1 cellular context compared by ENCODE assay signal in the genomic region with DNA sequence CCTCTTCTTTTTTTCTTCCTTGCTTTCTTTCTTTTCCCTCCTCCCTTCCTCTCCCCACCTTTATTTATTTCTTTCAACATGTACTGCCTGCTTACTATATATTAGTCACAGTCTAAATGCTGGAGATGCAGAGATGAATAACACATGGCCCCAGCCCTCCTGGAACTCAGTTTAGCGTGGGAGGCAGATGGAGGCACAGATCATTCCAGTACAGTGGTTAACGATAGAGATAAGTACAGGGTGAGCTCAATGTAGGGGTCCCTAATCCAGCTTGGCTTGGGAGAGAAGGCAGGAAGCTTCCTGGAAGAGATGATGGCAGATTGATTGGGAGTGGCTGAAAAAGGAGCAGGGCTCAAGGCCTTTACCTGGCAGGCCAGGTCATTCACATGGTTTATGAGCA.
TF ChIP-seq lines count a peak whose summit lies in the region.

No MANE protein-coding gene starts in this region.

TF ChIP-seq in K562, 482 proteins besides CTCF, POLR2A, EP300 and RAD21 (continued from another document):
- TF ChIP-seq, protein P1, sequence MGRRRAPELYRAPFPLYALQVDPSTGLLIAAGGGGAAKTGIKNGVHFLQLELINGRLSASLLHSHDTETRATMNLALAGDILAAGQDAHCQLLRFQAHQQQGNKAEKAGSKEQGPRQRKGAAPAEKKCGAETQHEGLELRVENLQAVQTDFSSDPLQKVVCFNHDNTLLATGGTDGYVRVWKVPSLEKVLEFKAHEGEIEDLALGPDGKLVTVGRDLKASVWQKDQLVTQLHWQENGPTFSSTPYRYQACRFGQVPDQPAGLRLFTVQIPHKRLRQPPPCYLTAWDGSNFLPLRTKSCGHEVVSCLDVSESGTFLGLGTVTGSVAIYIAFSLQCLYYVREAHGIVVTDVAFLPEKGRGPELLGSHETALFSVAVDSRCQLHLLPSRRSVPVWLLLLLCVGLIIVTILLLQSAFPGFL (CRISPR knock-in tag; IDR thresholded peaks at IDR 0.05) = no peak
- TF ChIP-seq NUFIP1 (IDR thresholded peaks at IDR 0.05; ENCODE audit: partially characterized antibody) (no peak), SMARCA4 (IDR thresholded peaks at IDR 0.05) (peak; percentile 68), NBN (IDR thresholded peaks at IDR 0.05; ENCODE audit: low read depth) (0 out of 2 replicates have a peak, but pooled peaks have one; percentile 45), MAZ (CRISPR knock-in tag; conservative IDR thresholded peaks at IDR 0.05 in 1 of 2, IDR thresholded peaks at IDR 0.05 in 1 of 2) (0 out of 4 replicates have a peak, but pooled peaks of 1 of the 2 experiments have one; percentile 15), JUND (IDR thresholded peaks at IDR 0.05; ENCODE audit: borderline replicate concordance, low read depth, low read length) (peak; percentile 31; the same call in 1 of the 2 replicates), JUND (tag; IDR thresholded peaks at IDR 0.05; ENCODE audit: borderline replicate concordance, low read depth, low read length) (no peak; the same call in 2 of the 3 replicates), PCBP1 (IDR thresholded peaks at IDR 0.05; ENCODE audit: low read depth, low read length, poor library complexity, severe bottlenecking) (no peak), MEIS2 (IDR thresholded peaks at IDR 0.05; ENCODE audit: partially characterized antibody) (peak; percentile 31), SOX6 (IDR thresholded peaks at IDR 0.05) (no peak), TEAD4 (IDR thresholded peaks at IDR 0.05; ENCODE audit: low read length) (peak; percentile 48; the same call in 1 of the 2 replicates), TEAD4 (CRISPR knock-in tag; IDR thresholded peaks at IDR 0.05; ENCODE audit: borderline replicate concordance) (no peak), MTA3 (IDR thresholded peaks at IDR 0.05; ENCODE audit: borderline replicate concordance) (0 out of 2 replicates have a peak, but pooled peaks have one; percentile 16), SMARCE1 (IDR thresholded peaks at IDR 0.05) (peak; percentile 69), SPI1 (IDR thresholded peaks at IDR 0.05; ENCODE audit: borderline replicate concordance, low read depth, low read length) (no peak), FOXA3 (CRISPR knock-in tag; conservative IDR thresholded peaks at IDR 0.05 in 1 of 2, IDR thresholded peaks at IDR 0.05 in 1 of 2) (no peak), DDX20 (tag; IDR thresholded peaks at IDR 0.05; ENCODE audit: low read depth) (no peak), BRCA1 (IDR thresholded peaks at IDR 0.05) (no peak), BRCA1 (CRISPR knock-in tag; IDR thresholded peaks at IDR 0.05) (no peak), POLR2B (IDR thresholded peaks at IDR 0.05; ENCODE audit: low read depth, partially characterized antibody) (no peak), KLF13 (tag; IDR thresholded peaks at IDR 0.05; ENCODE audit: borderline replicate concordance, low read depth) (no peak), FOXA1 (IDR thresholded peaks at IDR 0.05; ENCODE audit: borderline replicate concordance) (no peak), DPF2 (IDR thresholded peaks at IDR 0.05) (peak; percentile 77), ARID1B (IDR thresholded peaks at IDR 0.05) (peak; percentile 76), TFAM (CRISPR knock-in tag; conservative IDR thresholded peaks at IDR 0.05) (no peak), EHMT2 (IDR thresholded peaks at IDR 0.05) (0 out of 2 replicates have a peak, but pooled peaks have one; percentile 35), CBFA2T2 (conservative IDR thresholded peaks at IDR 0.05) (peak; percentile 36), FIP1L1 (IDR thresholded peaks at IDR 0.05; ENCODE audit: low read depth, low read length, poor library complexity, severe bottlenecking) (no peak), ZEB2 (IDR thresholded peaks at IDR 0.05) (peak; percentile 82), ATF3 (IDR thresholded peaks at IDR 0.05) (peak; percentile 28; the same call in 1 of the 2 replicates), ATF3 (CRISPR knock-in tag; conservative IDR thresholded peaks at IDR 0.05) (no peak), CSDE1 (IDR thresholded peaks at IDR 0.05) (no peak), ZNF644 (tag; IDR thresholded peaks at IDR 0.05; ENCODE audit: low read depth) (no peak), ZNF324 (CRISPR knock-in tag; IDR thresholded peaks at IDR 0.05) (no peak), CBFA2T3 (IDR thresholded peaks at IDR 0.05) (peak; percentile 54), MYC (IDR thresholded peaks at IDR 0.05; ENCODE audit: low read depth, low read length) (0 out of 2 replicates have a peak, but pooled peaks have one; percentile 20), MYC (CRISPR knock-in tag; IDR thresholded peaks at IDR 0.05; ENCODE audit: borderline replicate concordance, low read depth) (no peak), MTA1 (IDR thresholded peaks at IDR 0.05; ENCODE audit: borderline replicate concordance) (peak; percentile 54; the same call in 1 of the 2 replicates), FOSL1 (tag; conservative IDR thresholded peaks at IDR 0.05) (0 out of 2 replicates have a peak, but pooled peaks have one; percentile 31), HEY1 (CRISPR knock-in tag; IDR thresholded peaks at IDR 0.05; ENCODE audit: borderline replicate concordance) (no peak), NFE2 (IDR thresholded peaks at IDR 0.05; ENCODE audit: low read depth) (no peak)
- TF ChIP-seq, protein P2, sequence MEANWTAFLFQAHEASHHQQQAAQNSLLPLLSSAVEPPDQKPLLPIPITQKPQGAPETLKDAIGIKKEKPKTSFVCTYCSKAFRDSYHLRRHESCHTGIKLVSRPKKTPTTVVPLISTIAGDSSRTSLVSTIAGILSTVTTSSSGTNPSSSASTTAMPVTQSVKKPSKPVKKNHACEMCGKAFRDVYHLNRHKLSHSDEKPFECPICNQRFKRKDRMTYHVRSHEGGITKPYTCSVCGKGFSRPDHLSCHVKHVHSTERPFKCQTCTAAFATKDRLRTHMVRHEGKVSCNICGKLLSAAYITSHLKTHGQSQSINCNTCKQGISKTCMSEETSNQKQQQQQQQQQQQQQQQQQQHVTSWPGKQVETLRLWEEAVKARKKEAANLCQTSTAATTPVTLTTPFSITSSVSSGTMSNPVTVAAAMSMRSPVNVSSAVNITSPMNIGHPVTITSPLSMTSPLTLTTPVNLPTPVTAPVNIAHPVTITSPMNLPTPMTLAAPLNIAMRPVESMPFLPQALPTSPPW (CRISPR knock-in tag; IDR thresholded peaks at IDR 0.05) = peak; percentile 41
- TF ChIP-seq, protein P3, sequence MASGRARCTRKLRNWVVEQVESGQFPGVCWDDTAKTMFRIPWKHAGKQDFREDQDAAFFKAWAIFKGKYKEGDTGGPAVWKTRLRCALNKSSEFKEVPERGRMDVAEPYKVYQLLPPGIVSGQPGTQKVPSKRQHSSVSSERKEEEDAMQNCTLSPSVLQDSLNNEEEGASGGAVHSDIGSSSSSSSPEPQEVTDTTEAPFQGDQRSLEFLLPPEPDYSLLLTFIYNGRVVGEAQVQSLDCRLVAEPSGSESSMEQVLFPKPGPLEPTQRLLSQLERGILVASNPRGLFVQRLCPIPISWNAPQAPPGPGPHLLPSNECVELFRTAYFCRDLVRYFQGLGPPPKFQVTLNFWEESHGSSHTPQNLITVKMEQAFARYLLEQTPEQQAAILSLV (tag; IDR thresholded peaks at IDR 0.05) = no peak
- TF ChIP-seq, protein P4, sequence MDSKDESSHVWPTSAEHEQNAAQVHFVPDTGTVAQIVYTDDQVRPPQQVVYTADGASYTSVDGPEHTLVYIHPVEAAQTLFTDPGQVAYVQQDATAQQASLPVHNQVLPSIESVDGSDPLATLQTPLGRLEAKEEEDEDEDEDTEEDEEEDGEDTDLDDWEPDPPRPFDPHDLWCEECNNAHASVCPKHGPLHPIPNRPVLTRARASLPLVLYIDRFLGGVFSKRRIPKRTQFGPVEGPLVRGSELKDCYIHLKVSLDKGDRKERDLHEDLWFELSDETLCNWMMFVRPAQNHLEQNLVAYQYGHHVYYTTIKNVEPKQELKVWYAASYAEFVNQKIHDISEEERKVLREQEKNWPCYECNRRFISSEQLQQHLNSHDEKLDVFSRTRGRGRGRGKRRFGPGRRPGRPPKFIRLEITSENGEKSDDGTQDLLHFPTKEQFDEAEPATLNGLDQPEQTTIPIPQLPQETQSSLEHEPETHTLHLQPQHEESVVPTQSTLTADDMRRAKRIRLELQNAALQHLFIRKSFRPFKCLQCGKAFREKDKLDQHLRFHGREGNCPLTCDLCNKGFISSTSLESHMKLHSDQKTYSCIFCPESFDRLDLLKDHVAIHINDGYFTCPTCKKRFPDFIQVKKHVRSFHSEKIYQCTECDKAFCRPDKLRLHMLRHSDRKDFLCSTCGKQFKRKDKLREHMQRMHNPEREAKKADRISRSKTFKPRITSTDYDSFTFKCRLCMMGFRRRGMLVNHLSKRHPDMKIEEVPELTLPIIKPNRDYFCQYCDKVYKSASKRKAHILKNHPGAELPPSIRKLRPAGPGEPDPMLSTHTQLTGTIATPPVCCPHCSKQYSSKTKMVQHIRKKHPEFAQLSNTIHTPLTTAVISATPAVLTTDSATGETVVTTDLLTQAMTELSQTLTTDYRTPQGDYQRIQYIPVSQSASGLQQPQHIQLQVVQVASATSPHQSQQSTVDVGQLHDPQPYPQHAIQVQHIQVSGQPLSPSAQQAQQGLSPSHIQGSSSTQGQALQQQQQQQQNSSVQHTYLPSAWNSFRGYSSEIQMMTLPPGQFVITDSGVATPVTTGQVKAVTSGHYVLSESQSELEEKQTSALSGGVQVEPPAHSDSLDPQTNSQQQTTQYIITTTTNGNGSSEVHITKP (IDR thresholded peaks at IDR 0.05; ENCODE audit: partially characterized antibody) = no peak
- TF ChIP-seq, protein P5, sequence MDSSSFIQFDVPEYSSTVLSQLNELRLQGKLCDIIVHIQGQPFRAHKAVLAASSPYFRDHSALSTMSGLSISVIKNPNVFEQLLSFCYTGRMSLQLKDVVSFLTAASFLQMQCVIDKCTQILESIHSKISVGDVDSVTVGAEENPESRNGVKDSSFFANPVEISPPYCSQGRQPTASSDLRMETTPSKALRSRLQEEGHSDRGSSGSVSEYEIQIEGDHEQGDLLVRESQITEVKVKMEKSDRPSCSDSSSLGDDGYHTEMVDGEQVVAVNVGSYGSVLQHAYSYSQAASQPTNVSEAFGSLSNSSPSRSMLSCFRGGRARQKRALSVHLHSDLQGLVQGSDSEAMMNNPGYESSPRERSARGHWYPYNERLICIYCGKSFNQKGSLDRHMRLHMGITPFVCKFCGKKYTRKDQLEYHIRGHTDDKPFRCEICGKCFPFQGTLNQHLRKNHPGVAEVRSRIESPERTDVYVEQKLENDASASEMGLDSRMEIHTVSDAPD (CRISPR knock-in tag; IDR thresholded peaks at IDR 0.05) = no peak
